8 cellular contexts compared by ENCODE assay signal in the genomic region with DNA sequence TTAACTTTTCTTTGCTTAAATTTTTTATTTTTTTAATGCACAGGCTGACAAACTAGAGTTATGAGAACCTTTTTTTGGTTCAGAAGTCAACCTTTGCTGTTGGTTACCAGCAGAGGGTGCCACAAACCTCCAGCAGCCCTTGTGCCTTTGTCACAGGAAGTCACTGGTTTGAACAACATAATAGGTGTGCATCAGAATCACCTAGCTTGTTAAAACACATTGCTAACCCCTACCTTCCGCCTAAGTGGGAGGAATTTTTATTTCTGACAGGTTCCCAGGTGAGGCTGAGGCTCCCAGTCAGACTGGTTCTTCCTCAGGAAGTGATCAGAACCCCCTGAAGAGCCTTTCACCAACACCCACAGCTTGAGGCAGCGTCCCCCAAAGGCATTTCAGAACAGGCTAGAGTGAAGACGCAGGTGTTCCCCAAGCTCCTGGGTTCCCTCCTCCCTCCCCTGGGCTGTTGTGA. TPM values are rescaled to one million over a fixed set of nuclear protein-coding genes. Genes with fewer than 3 reads are reported as not detected.
A peak's percentile ranks its signal among the peaks of the same experiment; 100 is the strongest.
DNase-seq lines count a peak whose midpoint lies in the region; ATAC-seq and TF ChIP-seq lines count a peak whose summit lies in the region.

No MANE protein-coding gene starts in this region.

- peaks cover 2% of the 10 kb centered on the region for H3K36me3 Mint-ChIP-seq in activated naive CD8-positive, alpha-beta T cell

- peaks cover 9% of the 10 kb centered on the region for H3K4me1 Mint-ChIP-seq in activated naive CD8-positive, alpha-beta T cell (ENCODE audit: low read depth)

- peak; percentile 74 for TF ChIP-seq RAD21 in SK-N-SH (IDR thresholded peaks at IDR 0.05; ENCODE audit: low read length)

- POLR2A ChIA-PET in GM10248 (lab: Yijun Ruan, JAX) (interaction anchor here (0.6 to 1.0 kb wide), 5 partner anchors 19 to 1820 kb away, joined by 3 to 4 read pairs (median 3); no protein-coding TSS in a partner anchor), SK-N-SH (lab: Yijun Ruan, JAX) (no interaction called here)

- H3K79me2 ChIP-seq in SK-N-SH (ENCODE audit: insufficient read depth), result peaks cover 7% of the 10 kb centered on the region; the same call in 1 of the 2 replicates

- TF ChIP-seq CTCF in GM10248 (IDR thresholded peaks at IDR 0.05; ENCODE audit: control extremely low read depth, extremely low read depth, low read depth, missing control alignments), result peak; percentile 76
- TF ChIP-seq CTCF in HL-60 (IDR thresholded peaks at IDR 0.05; ENCODE audit: insufficient read depth, low read length), result peak; percentile 66
- TF ChIP-seq CTCF in SK-N-SH (IDR thresholded peaks at IDR 0.05), result peak; percentile 75
- TF ChIP-seq CTCF in heart left ventricle (IDR thresholded peaks at IDR 0.05), result peak; percentile 51 to 79 (median 69)
- peak; percentile 52 to 64 (median 62) for TF ChIP-seq CTCF in gastrocnemius medialis (IDR thresholded peaks at IDR 0.05 in 4 of 5, conservative IDR thresholded peaks at IDR 0.05 in 1 of 5)

- H4K20me1 ChIP-seq in SK-N-SH (ENCODE audit: insufficient read depth), result no peaks in the 10 kb centered on the region

- H3K36me3 ChIP-seq in SK-N-SH (replicated peaks in 1 of 2; ENCODE audit: control insufficient read depth in 1 of 2, insufficient read depth in 2 of 2, low read length in 1 of 2) (no peaks in the 10 kb centered on the region), heart left ventricle (peaks cover 0 to 2% (median 0%) of the 10 kb centered on the region in 9 donors), gastrocnemius medialis (peaks cover 0 to 5% of the 10 kb centered on the region in 2 donors)

- peaks cover 21% of the 10 kb centered on the region for H3F3A ChIP-seq in SK-N-SH (replicated peaks; ENCODE audit: insufficient read depth)

- no peak overlapping the region for H2AFZ ChIP-seq in SK-N-SH (ENCODE audit: low read depth)

- H3K9me3 Mint-ChIP-seq in activated naive CD8-positive, alpha-beta T cell (ENCODE audit: low read depth), result no peaks in the 10 kb centered on the region

- CTCF ChIA-PET in GM10248 (lab: Yijun Ruan, JAX) (interaction anchor here (0.7 to 8.5 kb wide), 12 partner anchors 8 to 45 kb away, joined by 3 to 148 read pairs (median 6); a partner anchor contains a TSS), SK-N-SH (lab: Yijun Ruan, JAX) (interaction anchor here (0.6 to 3.8 kb wide), 20 partner anchors 9 to 935 kb away, joined by 3 to 40 read pairs (median 4); a partner anchor contains a TSS)

- DNase-seq in GM10248 (ENCODE audit: extremely low spot score), result peak; percentile 72
- DNase-seq in HL-60 (ENCODE audit: low read depth in 1 of 2, low spot score in 1 of 2), result peak in 1 of 2 experiments; percentile 60
- peak; percentile 63 for DNase-seq in SK-N-SH
- DNase-seq in heart left ventricle, result peak in 4 of 5 donors; percentile 40 to 47 (median 44)
- DNase-seq in gastrocnemius medialis, result peak; percentile 24 to 53
- no peak for DNase-seq in DMS79 (lab: John Stamatoyannopoulos, UW)

- H3K27ac ChIP-seq in HL-60 (replicated peaks) (no peak overlapping the region), SK-N-SH (ENCODE audit: low read depth in 2 of 2, low read length in 1 of 2) (no peak overlapping the region), heart left ventricle (no peak overlapping the region), gastrocnemius medialis (peak overlapping the region in 1 of 4 donors; percentile 5)

- ATAC-seq in heart left ventricle (peak in 3 of 4 donors; percentile 32 to 57 (median 52)), gastrocnemius medialis (peak; percentile 32 to 68), GM21447 (IDR thresholded peaks at IDR 0.05; ENCODE audit: unreplicated experiment) (no peak)

- H3K27me3 ChIP-seq in HL-60 (ENCODE audit: insufficient read depth, poor library complexity, severe bottlenecking) (no peaks in the 10 kb centered on the region), SK-N-SH (ENCODE audit: insufficient read depth) (no peaks in the 10 kb centered on the region), heart left ventricle (no peaks in the 10 kb centered on the region), gastrocnemius medialis (no peaks in the 10 kb centered on the region)

- H3K4me3 Mint-ChIP-seq in activated naive CD8-positive, alpha-beta T cell, result no peak overlapping the region

- TF ChIP-seq POLR2A in heart left ventricle (IDR thresholded peaks at IDR 0.05), result no peak
- TF ChIP-seq POLR2A in gastrocnemius medialis (IDR thresholded peaks at IDR 0.05), result no peak

- H3K27me3 Mint-ChIP-seq in activated naive CD8-positive, alpha-beta T cell, result no peaks in the 10 kb centered on the region

- H3K9me3 ChIP-seq in SK-N-SH (no peaks in the 10 kb centered on the region), heart left ventricle (no peaks in the 10 kb centered on the region), gastrocnemius medialis (no peaks in the 10 kb centered on the region)

- TF ChIP-seq EP300 in SK-N-SH (IDR thresholded peaks at IDR 0.05; ENCODE audit: borderline replicate concordance in 1 of 2, low read depth in 1 of 2, low read length in 1 of 2), result no peak

- WGBS in SK-N-SH (ENCODE audit: low lambda C conversion rate), result 54% methylated on average over 2 of the region's 3 CpGs
- WGBS in heart left ventricle, 4 donors, result 72 to 84% (median 77%) methylated on average over 3 of the region's 3 CpGs

- no peak overlapping the region for H3K9ac ChIP-seq in SK-N-SH

- in situ Hi-C loops in gastrocnemius medialis (cut with MboI; ENCODE audit: low sequenced_read_pairs in 4 of 4), result loop anchor here in 1 of 4 donors (5.0 kb wide), 1 partner anchor 44 kb away; no protein-coding TSS in a partner anchor

- H3K4me1 ChIP-seq in SK-N-SH (ENCODE audit: control insufficient read depth in 1 of 2, insufficient read depth in 2 of 2, low read depth in 1 of 2, low read length in 1 of 2) (0 out of 4 replicates have a peak, but pooled peaks cover 0 to 5% of the 10 kb centered on the region in 2 experiments), heart left ventricle (peaks cover 0 to 24% (median 10%) of the 10 kb centered on the region in 12 donors), gastrocnemius medialis (peaks cover 3 to 5% of the 10 kb centered on the region in 2 donors)

- intact Hi-C loops in heart left ventricle (cut with DNase I), result loop anchor here (1.0 to 10.0 kb wide), 9 partner anchors 22 to 76 kb away; a partner anchor contains a TSS
- intact Hi-C loops in gastrocnemius medialis (cut with DNase I; ENCODE audit: low total_unique reads), result loop anchor here (2.0 kb wide), 1 partner anchor 47 kb away; a partner anchor contains a TSS

- peak overlapping the region; percentile 34 for H3K27ac Mint-ChIP-seq in activated naive CD8-positive, alpha-beta T cell

- H3K4me3 ChIP-seq in HL-60 (replicated peaks; ENCODE audit: insufficient read depth, low read length), result no peak overlapping the region
- H3K4me3 ChIP-seq in SK-N-SH (ENCODE audit: low read depth in 2 of 2, low read length in 1 of 2), result no peak overlapping the region
- no peak overlapping the region for H3K4me3 ChIP-seq in heart left ventricle
- H3K4me3 ChIP-seq in gastrocnemius medialis, result no peak overlapping the region

- no peak overlapping the region for H3K4me2 ChIP-seq in SK-N-SH

- no peaks in the 10 kb centered on the region for H3K9me2 ChIP-seq in SK-N-SH

TF ChIP-seq in SK-N-SH, 30 proteins besides CTCF, POLR2A, EP300 and RAD21:
- TF ChIP-seq SMC3 (IDR thresholded peaks at IDR 0.05; ENCODE audit: low read depth, low read length) (peak; percentile 58), RCOR1 (IDR thresholded peaks at IDR 0.05; ENCODE audit: low read length) (no peak)

RNA-seq across cellular contexts. Expression of a gene that starts 22.6 kb away (rescaled TPM):
- 98.3 and 101 TPM in 2 replicates for polyA plus RNA-seq in SK-N-SH (2012; rRNA removed)
- 139 and 170 TPM in 2 replicates for polyA plus RNA-seq in SK-N-SH (2012; cell fraction: cytosol; rRNA removed)
- polyA plus RNA-seq in SK-N-SH (2012; cell fraction: nucleus; rRNA removed), result 38.3 and 75.9 TPM in 2 replicates
- total RNA-seq in heart left ventricle, result 100 to 1,000 TPM; 334 to 554 (median 472) TPM
- 100 to 1,000 TPM; 375 to 515 TPM for polyA plus RNA-seq in heart left ventricle
- total RNA-seq in gastrocnemius medialis, result 100 to 1,000 TPM; 255 to 442 (median 268) TPM

RNA-seq across cellular contexts. Expression of a gene that starts 47.8 kb away (rescaled TPM):
- 7.6 and 8.0 TPM in 2 replicates for polyA plus RNA-seq in SK-N-SH (2012; rRNA removed)
- polyA plus RNA-seq in SK-N-SH (2012; cell fraction: cytosol; rRNA removed), result 2.3 and 5.3 TPM in 2 replicates
- 29.6 and 54.1 TPM in 2 replicates for polyA plus RNA-seq in SK-N-SH (2012; cell fraction: nucleus; rRNA removed)
- total RNA-seq in heart left ventricle, result 10 to 100 TPM; 20.8 to 75.0 (median 37.0) TPM
- polyA plus RNA-seq in heart left ventricle, result 100 to 1,000 TPM in 1 of 2 donors, 10 to 100 TPM in 1; 57.9 to 124 TPM
- 10 to 100 TPM; 15.6 to 64.4 (median 34.9) TPM for total RNA-seq in gastrocnemius medialis
